8 cellular contexts compared by ENCODE assay signal in genomic region chrX:46447384-46447783, GRCh38.
DNase-seq lines count a peak whose midpoint lies in the region; ATAC-seq, FAIRE-seq and TF ChIP-seq lines count a peak whose summit lies in the region.

No MANE protein-coding gene starts in this region.

- no peaks in the 10 kb centered on the region for H3K9me3 ChIP-seq in kidney (ENCODE audit: control insufficient read depth in 1 of 2, low read length in 2 of 2)
- H3K9me3 ChIP-seq in subcutaneous abdominal adipose tissue (ENCODE audit: control insufficient read depth in 5 of 5, low read length in 5 of 5): no peaks in the 10 kb centered on the region

- no peaks in the 10 kb centered on the region for H3K9me3 Mint-ChIP-seq in activated naive CD8-positive, alpha-beta T cell (ENCODE audit: low read depth)

- no peak for TF ChIP-seq CTCF in kidney (IDR thresholded peaks at IDR 0.05; ENCODE audit: borderline replicate concordance, extremely low read depth, insufficient read depth)

- FAIRE-seq in kidney (lab: Jason Lieb, UNC): no peak

- H3K27ac ChIP-seq in kidney (ENCODE audit: low read depth in 2 of 2, low read length in 2 of 2) (peak overlapping the region; percentile 28 to 51), subcutaneous abdominal adipose tissue (ENCODE audit: low read depth, low read length) (peak overlapping the region; percentile 85), caudate nucleus (ENCODE audit: low read depth, low read length) (no peak overlapping the region)

- intact Hi-C loops in kidney (cut with DNase I): no loop called here

- peak overlapping the region; percentile 85 for H3K4me3 Mint-ChIP-seq in activated naive CD8-positive, alpha-beta T cell

- H3K36me3 Mint-ChIP-seq in activated naive CD8-positive, alpha-beta T cell: peaks cover 6% of the 10 kb centered on the region

- H3K4me1 ChIP-seq in kidney (ENCODE audit: control insufficient read depth in 1 of 2, insufficient read depth in 1 of 2, low read depth in 1 of 2, low read length in 2 of 2): peaks cover 0 to 3% of the 10 kb centered on the region in 2 donors
- H3K4me1 ChIP-seq in subcutaneous abdominal adipose tissue (ENCODE audit: control insufficient read depth in 5 of 5, insufficient read depth in 5 of 5, low read length in 5 of 5): peaks cover 0 to 17% (median 13%) of the 10 kb centered on the region in 5 donors

- H3K9ac ChIP-seq in kidney (ENCODE audit: low read length in 2 of 2) (peak overlapping the region in 1 of 2 donors; percentile 63), subcutaneous abdominal adipose tissue (ENCODE audit: low read length in 5 of 5) (peak overlapping the region in 4 of 5 donors; percentile 29 to 69 (median 62))

- DNase-seq in COLO668 (lab: John Stamatoyannopoulos, UW; ENCODE audit: unreplicated experiment): peak; percentile 15
- no peak for DNase-seq in kidney
- no peak for DNase-seq in effector CD4-positive, alpha-beta T cell
- no peak for DNase-seq in caudate nucleus (lab: John Stamatoyannopoulos, UW)
- DNase-seq in activated effector memory CD4-positive, alpha-beta T cell treated with Interleukin-2 at 50 U/mL for 16 hours: no peak

- H3K27me3 ChIP-seq in subcutaneous abdominal adipose tissue (ENCODE audit: control insufficient read depth in 5 of 5, insufficient read depth in 4 of 5, low read length in 5 of 5): peaks cover 0 to 5% (median 3%) of the 10 kb centered on the region in 5 donors

- ATAC-seq in HG02870 (IDR thresholded peaks at IDR 0.05; ENCODE audit: unreplicated experiment): peak; percentile 30

- H3K27ac Mint-ChIP-seq in activated naive CD8-positive, alpha-beta T cell: peak overlapping the region; percentile 86

- H3K36me3 ChIP-seq in kidney (ENCODE audit: control insufficient read depth in 1 of 2, insufficient read depth in 2 of 2, low read length in 2 of 2) (no peaks in the 10 kb centered on the region), subcutaneous abdominal adipose tissue (ENCODE audit: control insufficient read depth in 5 of 5, insufficient read depth in 5 of 5, low read length in 5 of 5) (peaks cover 4 to 19% (median 8%) of the 10 kb centered on the region in 5 donors)

- peak overlapping the region; percentile 81 to 82 for H3K4me3 ChIP-seq in kidney (ENCODE audit: low read length in 2 of 2)
- H3K4me3 ChIP-seq in subcutaneous abdominal adipose tissue (ENCODE audit: low read depth in 1 of 5, low read length in 5 of 5): peak overlapping the region; percentile 65 to 83 (median 79)

- peaks cover 21% of the 10 kb centered on the region for H3K4me1 Mint-ChIP-seq in activated naive CD8-positive, alpha-beta T cell (ENCODE audit: low read depth)

- no peaks in the 10 kb centered on the region for H3K27me3 Mint-ChIP-seq in activated naive CD8-positive, alpha-beta T cell
